ENCODE assay signal across 1 cellular context in genomic region chr17:43759836-43760235, GRCh38.
A peak's percentile ranks its signal among the peaks of the same experiment; 100 is the strongest.
TF ChIP-seq lines count a peak whose summit lies in the region.

No MANE protein-coding gene starts in this region.

TF ChIP-seq in K562, 482 proteins besides CTCF, POLR2A, EP300 and RAD21:
- TF ChIP-seq SP2 (IDR thresholded peaks at IDR 0.05; ENCODE audit: extremely low read depth, low read depth, low read length, poor library complexity, severe bottlenecking) = no peak
- TF ChIP-seq FOS (IDR thresholded peaks at IDR 0.05; ENCODE audit: extremely low read depth, insufficient read length) = no peak
- TF ChIP-seq ZNF282 (CRISPR knock-in tag; IDR thresholded peaks at IDR 0.05) = no peak
- no peak for TF ChIP-seq POLR2B (IDR thresholded peaks at IDR 0.05; ENCODE audit: low read depth, partially characterized antibody)
- TF ChIP-seq PATZ1 (CRISPR knock-in tag; IDR thresholded peaks at IDR 0.05; ENCODE audit: borderline replicate concordance) = no peak
- no peak for TF ChIP-seq JUN (IDR thresholded peaks at IDR 0.05; ENCODE audit: borderline replicate concordance, low read depth, low read length)
- 0 out of 2 replicates have a peak, but pooled peaks have one; percentile 21 for TF ChIP-seq JUN (CRISPR knock-in tag; IDR thresholded peaks at IDR 0.05; ENCODE audit: borderline replicate concordance)
- TF ChIP-seq IRF9 (tag; IDR thresholded peaks at IDR 0.05) = no peak
- TF ChIP-seq DIDO1 (tag; IDR thresholded peaks at IDR 0.05; ENCODE audit: low read depth) = no peak
- no peak for TF ChIP-seq TAF7 (tag; IDR thresholded peaks at IDR 0.05)
